27 cellular contexts compared by ENCODE assay signal in genomic region chr11:115092516-115092915, GRCh38.
"Had no signal": no experiment of that assay in that cellular context is flagged by ENCODE, and none has a peak within 500 bp of the region (broad histone marks: within the 10 kb centered on the region; RNA-seq: fewer than 3 reads in every experiment).

No MANE protein-coding gene starts in this region.

- H3K27ac ChIP-seq: adrenal gland, breast epithelium, gastroesophageal sphincter, heart right ventricle, hepatocyte had no signal

- ATAC-seq: activated CD4-positive, alpha-beta T cell treated with anti-CD3 and anti-CD28 coated beads for 36 hours; activated CD8-positive, alpha-beta memory T cell treated with anti-CD3 and anti-CD28 coated beads, Interleukin-2, amount 10 ng/mL, durations not matched to agents 7 days and 5 days; activated CD8-positive, alpha-beta T cell treated with anti-CD3 and anti-CD28 coated beads, Interleukin-2, amount 10 ng/mL, durations not matched to agents 7 days and 5 days; activated naive CD8-positive, alpha-beta T cell treated with anti-CD3 and anti-CD28 coated beads, Interleukin-2, amount 50 U/mL, for 24 hours; esophagus mucosa; gastroesophageal sphincter; heart right ventricle had no signal

- H3K4me1 ChIP-seq: adrenal gland, breast epithelium, gastroesophageal sphincter, heart right ventricle had no signal

- H3K4me3 ChIP-seq: adrenal gland, breast epithelium, gastroesophageal sphincter, heart right ventricle, hepatocyte had no signal

- H3K36me3 ChIP-seq: adrenal gland, breast epithelium, gastroesophageal sphincter, heart right ventricle had no signal

- DNase-seq: activated CD4-positive, alpha-beta memory T cell treated with anti-CD3 and anti-CD28 coated beads for 36 hours; activated CD4-positive, alpha-beta T cell treated with anti-CD3 and anti-CD28 coated beads for 36 hours; activated CD4-positive, alpha-beta T cell treated with anti-CD3 and anti-CD28 coated beads, Interleukin-2, amount 10 ng/mL, durations not matched to agents 24 days and 14 days; activated CD4-positive, CD25-positive, alpha-beta regulatory T cell; activated CD4-positive, CD25-positive, alpha-beta regulatory T cell treated with anti-CD3 and anti-CD28 coated beads, Interleukin-2, amount 50 U/mL, for 72 hours; activated CD8-positive, alpha-beta memory T cell treated with anti-CD3 and anti-CD28 coated beads, Interleukin-2, amount 10 ng/mL, durations not matched to agents 7 days and 5 days; activated CD8-positive, alpha-beta memory T cell treated with anti-CD3 and anti-CD28 coated beads, Interleukin-2, amount 50 U/mL, for 4 hours; activated CD8-positive, alpha-beta T cell treated with anti-CD3 and anti-CD28 coated beads, Interleukin-2, amount 10 ng/mL, durations not matched to agents 7 days and 5 days; activated effector memory CD4-positive, alpha-beta T cell treated with anti-CD3 and anti-CD28 coated beads, Interleukin-2, amount 50 U/mL, for 16 hours; activated naive CD4-positive, alpha-beta T cell treated with anti-CD3 and anti-CD28 coated beads for 36 hours; activated naive CD8-positive, alpha-beta T cell treated with anti-CD3 and anti-CD28 coated beads for 36 hours; activated naive CD8-positive, alpha-beta T cell treated with anti-CD3 and anti-CD28 coated beads, Interleukin-2, amount 50 U/mL, for 24 hours; activated T-cell treated with anti-CD3 and anti-CD28 coated beads, Interleukin-2, amount 50 U/mL, for 1 hour; activated T-cell treated with anti-CD3 and anti-CD28 coated beads, Interleukin-2, amount 50 U/mL, for 48 hours; adrenal gland; amygdala; aorta; cortex of kidney; dermis blood vessel endothelial cell; effector CD4-positive, alpha-beta T cell; foreskin fibroblast; heart right ventricle; T-helper 2 cell had no signal

- H3K27me3 ChIP-seq: adrenal gland, breast epithelium had no signal

- H3K9me3 ChIP-seq: adrenal gland, breast epithelium, gastroesophageal sphincter, heart right ventricle had no signal
